ENCODE assay signal across 2 cellular contexts in the genomic region with DNA sequence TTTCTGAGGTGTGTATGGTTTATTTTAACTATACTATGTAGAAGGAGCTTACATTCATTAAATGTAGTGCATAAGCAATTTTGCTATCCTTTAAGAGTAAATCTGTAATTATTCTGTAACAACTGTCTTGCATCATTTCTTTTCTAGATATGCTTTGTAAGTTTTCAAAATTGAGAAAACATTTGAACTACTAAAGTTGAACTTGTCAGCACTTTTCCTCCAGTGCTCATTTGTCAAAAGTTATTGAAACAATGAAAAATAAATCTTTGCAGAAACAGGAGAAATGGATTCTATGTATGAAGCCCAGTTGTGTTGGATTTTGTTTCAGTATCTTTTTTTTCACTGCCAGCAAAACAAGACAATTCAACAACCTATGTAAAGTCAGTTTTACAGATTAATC.
TF ChIP-seq lines count a peak whose summit lies in the region.

No MANE protein-coding gene starts in this region.

TF ChIP-seq in A549, 52 proteins besides CTCF, POLR2A, EP300 and RAD21:
- TF ChIP-seq RFX5 (IDR thresholded peaks at IDR 0.05) (no peak), ZSCAN20 (CRISPR knock-in tag; IDR thresholded peaks at IDR 0.05) (no peak), ESRRA (IDR thresholded peaks at IDR 0.05; ENCODE audit: borderline replicate concordance, low read length) (no peak), MAFK (IDR thresholded peaks at IDR 0.05; ENCODE audit: partially characterized antibody) (peak; percentile 6), RARB (CRISPR knock-in tag; IDR thresholded peaks at IDR 0.05) (no peak), SREBF2 (IDR thresholded peaks at IDR 0.05) (no peak)

TF ChIP-seq in IMR-90, 13 proteins besides CTCF, POLR2A, EP300 and RAD21:
- TF ChIP-seq MAFK (IDR thresholded peaks at IDR 0.05; ENCODE audit: low read depth, low read length) (0 out of 2 replicates have a peak, but pooled peaks have one; percentile 3), CHD1 (IDR thresholded peaks at IDR 0.05; ENCODE audit: low read depth, low read length) (no peak)
